Comparison of ENCODE assay signal across 1 cellular context in the genomic region with DNA sequence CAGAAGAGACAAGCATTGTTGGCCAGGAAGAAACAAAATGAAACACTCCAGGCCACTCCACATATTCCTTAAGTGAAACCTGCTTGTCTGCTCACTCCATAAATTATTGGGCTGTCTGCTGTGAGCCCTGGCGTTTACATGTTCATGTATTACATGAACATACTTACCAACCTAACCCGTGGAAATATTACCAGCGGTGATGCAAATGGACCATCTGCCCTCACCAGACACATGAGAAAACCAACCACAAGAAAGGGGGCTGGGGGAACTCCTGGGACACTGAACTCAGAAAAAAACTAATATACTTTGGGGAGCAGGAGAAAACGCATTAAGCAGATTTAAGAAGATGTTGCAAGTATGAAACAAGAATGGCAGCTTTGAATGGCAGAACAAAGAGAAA.
TF ChIP-seq lines count a peak whose summit lies in the region.

No MANE protein-coding gene starts in this region.

TF ChIP-seq in WTC11, 78 proteins besides CTCF, POLR2A, EP300 and RAD21 (continued from another document):
- TF ChIP-seq, protein P1, sequence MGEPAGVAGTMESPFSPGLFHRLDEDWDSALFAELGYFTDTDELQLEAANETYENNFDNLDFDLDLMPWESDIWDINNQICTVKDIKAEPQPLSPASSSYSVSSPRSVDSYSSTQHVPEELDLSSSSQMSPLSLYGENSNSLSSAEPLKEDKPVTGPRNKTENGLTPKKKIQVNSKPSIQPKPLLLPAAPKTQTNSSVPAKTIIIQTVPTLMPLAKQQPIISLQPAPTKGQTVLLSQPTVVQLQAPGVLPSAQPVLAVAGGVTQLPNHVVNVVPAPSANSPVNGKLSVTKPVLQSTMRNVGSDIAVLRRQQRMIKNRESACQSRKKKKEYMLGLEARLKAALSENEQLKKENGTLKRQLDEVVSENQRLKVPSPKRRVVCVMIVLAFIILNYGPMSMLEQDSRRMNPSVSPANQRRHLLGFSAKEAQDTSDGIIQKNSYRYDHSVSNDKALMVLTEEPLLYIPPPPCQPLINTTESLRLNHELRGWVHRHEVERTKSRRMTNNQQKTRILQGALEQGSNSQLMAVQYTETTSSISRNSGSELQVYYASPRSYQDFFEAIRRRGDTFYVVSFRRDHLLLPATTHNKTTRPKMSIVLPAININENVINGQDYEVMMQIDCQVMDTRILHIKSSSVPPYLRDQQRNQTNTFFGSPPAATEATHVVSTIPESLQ (CRISPR knock-in tag; IDR thresholded peaks at IDR 0.05) = no peak
- no peak for TF ChIP-seq NR1H2 (CRISPR knock-in tag; IDR thresholded peaks at IDR 0.05)
- TF ChIP-seq, protein P2, sequence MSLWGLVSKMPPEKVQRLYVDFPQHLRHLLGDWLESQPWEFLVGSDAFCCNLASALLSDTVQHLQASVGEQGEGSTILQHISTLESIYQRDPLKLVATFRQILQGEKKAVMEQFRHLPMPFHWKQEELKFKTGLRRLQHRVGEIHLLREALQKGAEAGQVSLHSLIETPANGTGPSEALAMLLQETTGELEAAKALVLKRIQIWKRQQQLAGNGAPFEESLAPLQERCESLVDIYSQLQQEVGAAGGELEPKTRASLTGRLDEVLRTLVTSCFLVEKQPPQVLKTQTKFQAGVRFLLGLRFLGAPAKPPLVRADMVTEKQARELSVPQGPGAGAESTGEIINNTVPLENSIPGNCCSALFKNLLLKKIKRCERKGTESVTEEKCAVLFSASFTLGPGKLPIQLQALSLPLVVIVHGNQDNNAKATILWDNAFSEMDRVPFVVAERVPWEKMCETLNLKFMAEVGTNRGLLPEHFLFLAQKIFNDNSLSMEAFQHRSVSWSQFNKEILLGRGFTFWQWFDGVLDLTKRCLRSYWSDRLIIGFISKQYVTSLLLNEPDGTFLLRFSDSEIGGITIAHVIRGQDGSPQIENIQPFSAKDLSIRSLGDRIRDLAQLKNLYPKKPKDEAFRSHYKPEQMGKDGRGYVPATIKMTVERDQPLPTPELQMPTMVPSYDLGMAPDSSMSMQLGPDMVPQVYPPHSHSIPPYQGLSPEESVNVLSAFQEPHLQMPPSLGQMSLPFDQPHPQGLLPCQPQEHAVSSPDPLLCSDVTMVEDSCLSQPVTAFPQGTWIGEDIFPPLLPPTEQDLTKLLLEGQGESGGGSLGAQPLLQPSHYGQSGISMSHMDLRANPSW (CRISPR knock-in tag; conservative IDR thresholded peaks at IDR 0.05; ENCODE audit: low read depth) = no peak
- TF ChIP-seq FOXP4 (CRISPR knock-in tag; IDR thresholded peaks at IDR 0.05) = no peak
- TF ChIP-seq, protein P3, sequence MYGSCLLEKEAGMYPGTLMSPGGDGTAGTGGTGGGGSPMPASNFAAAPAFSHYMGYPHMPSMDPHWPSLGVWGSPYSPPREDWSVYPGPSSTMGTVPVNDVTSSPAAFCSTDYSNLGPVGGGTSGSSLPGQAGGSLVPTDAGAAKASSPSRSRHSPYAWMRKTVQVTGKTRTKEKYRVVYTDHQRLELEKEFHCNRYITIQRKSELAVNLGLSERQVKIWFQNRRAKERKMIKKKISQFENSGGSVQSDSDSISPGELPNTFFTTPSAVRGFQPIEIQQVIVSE (CRISPR knock-in tag; IDR thresholded peaks at IDR 0.05; ENCODE audit: borderline replicate concordance) = no peak
- TF ChIP-seq HMGA2 (CRISPR knock-in tag; IDR thresholded peaks at IDR 0.05) = no peak
- TF ChIP-seq ZNF671 (CRISPR knock-in tag; IDR thresholded peaks at IDR 0.05) = no peak
- no peak for TF ChIP-seq MXD4 (CRISPR knock-in tag; IDR thresholded peaks at IDR 0.05; ENCODE audit: borderline replicate concordance)
